Comparison of ENCODE assay signal across 10 cellular contexts in the genomic region with DNA sequence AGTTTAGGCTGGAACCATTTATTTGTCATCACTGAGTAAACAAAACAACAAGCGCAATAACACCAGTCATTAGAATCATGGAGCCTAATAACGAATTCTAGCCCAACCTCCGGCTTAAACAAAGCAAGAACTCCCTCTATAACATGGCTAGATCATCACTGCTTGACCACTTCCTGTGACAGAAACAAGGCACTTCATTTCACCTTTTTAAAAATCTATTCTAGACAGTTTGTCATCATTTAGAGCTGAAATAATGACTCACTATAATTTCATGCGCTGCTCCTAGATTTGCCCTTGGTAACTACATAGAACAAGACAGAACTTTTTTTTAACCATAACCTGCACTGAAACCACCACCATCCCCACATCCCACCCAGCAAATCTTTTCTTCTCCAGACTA.
DNase-seq lines count a peak whose midpoint lies in the region; ATAC-seq and TF ChIP-seq lines count a peak whose summit lies in the region.
"Had no signal": no experiment of that assay in that cellular context is flagged by ENCODE, and none has a peak within 500 bp of the region (broad histone marks: within the 10 kb centered on the region; RNA-seq: fewer than 3 reads in every experiment).

No MANE protein-coding gene starts in this region.

- no peaks in the 10 kb centered on the region for H3K9me3 Mint-ChIP-seq in naive B cell

- H2AFZ ChIP-seq in smooth muscle cell (ENCODE audit: low read depth), result no peak overlapping the region

- no peak overlapping the region for H3K27ac ChIP-seq in smooth muscle cell (ENCODE audit: low read depth)

- H3K9me3 ChIP-seq in MG63 (no peaks in the 10 kb centered on the region), smooth muscle cell (replicated peaks; ENCODE audit: low read depth) (no peaks in the 10 kb centered on the region)

- ATAC-seq in GM18508 (IDR thresholded peaks at IDR 0.05; ENCODE audit: insufficient read depth, unreplicated experiment) (peak; percentile 42), HG02610 (IDR thresholded peaks at IDR 0.05; ENCODE audit: unreplicated experiment) (peak; percentile 56), SK-N-SH treated with all-trans-retinoic acid at 6 μM for 48 hours (peak; percentile 65), naive B cell (ENCODE audit: low read depth in 2 of 2) (no peak)

- H3K4me3 ChIP-seq in MG63, result no peak overlapping the region
- no peak overlapping the region for H3K4me3 ChIP-seq in smooth muscle cell

- no peak overlapping the region for H3K9ac ChIP-seq in smooth muscle cell (ENCODE audit: low read depth)

- H3K27ac Mint-ChIP-seq in naive B cell, result peak overlapping the region in 4 of 6 donors; percentile 8 to 57 (median 30)

- H3K4me3 Mint-ChIP-seq in naive B cell, result no peak overlapping the region

- no peaks in the 10 kb centered on the region for H3F3A ChIP-seq in smooth muscle cell (ENCODE audit: low read depth)

- H3K36me3 ChIP-seq in MG63, result no peaks in the 10 kb centered on the region
- H3K36me3 ChIP-seq in smooth muscle cell (ENCODE audit: low read depth), result no peaks in the 10 kb centered on the region

- H3K4me1 ChIP-seq in smooth muscle cell (ENCODE audit: low read depth), result peaks cover 19% of the 10 kb centered on the region

- no peaks in the 10 kb centered on the region for H3K27me3 ChIP-seq in MG63
- H3K27me3 ChIP-seq in smooth muscle cell (ENCODE audit: low read depth), result no peaks in the 10 kb centered on the region

- H3K79me2 ChIP-seq in smooth muscle cell (ENCODE audit: low read depth), result no peaks in the 10 kb centered on the region

- H4K20me1 ChIP-seq in smooth muscle cell (ENCODE audit: low read depth), result peaks cover 34% of the 10 kb centered on the region

- peaks cover 38 to 59% (median 43%) of the 10 kb centered on the region in 3 donors for H3K4me1 Mint-ChIP-seq in naive B cell

- WGBS in smooth muscle cell (ENCODE audit: low lambda C conversion rate), result 89% methylated on average over 4 of the region's 4 CpGs

- H3K36me3 Mint-ChIP-seq in naive B cell, result no peaks in the 10 kb centered on the region

- no peak overlapping the region for H3K4me2 ChIP-seq in smooth muscle cell

- no peak for TF ChIP-seq CTCF in smooth muscle cell (IDR thresholded peaks at IDR 0.05; ENCODE audit: borderline replicate concordance, insufficient read depth, poor library complexity, severe bottlenecking)

- H3K27me3 Mint-ChIP-seq in naive B cell, result no peaks in the 10 kb centered on the region

- no peak for DNase-seq in naive B cell
- DNase-seq in kidney glomerular epithelial cell (lab: John Stamatoyannopoulos, UW), result no peak
- DNase-seq in MG63, result no peak
- no peak for DNase-seq in smooth muscle cell (lab: John Stamatoyannopoulos, UW; ENCODE audit: unreplicated experiment)
- no peak for DNase-seq in NCI-H446 (lab: John Stamatoyannopoulos, UW)
- DNase-seq: activated gamma-delta T cell treated with Interleukin-2 at 50 U/mL for 16 hours, RPMI8226 had no signal

TF ChIP-seq in SK-N-SH treated with all-trans-retinoic acid at 6 μM for 48 hours, 23 proteins besides CTCF, POLR2A, EP300 and RAD21:
- TF ChIP-seq, protein P1, sequence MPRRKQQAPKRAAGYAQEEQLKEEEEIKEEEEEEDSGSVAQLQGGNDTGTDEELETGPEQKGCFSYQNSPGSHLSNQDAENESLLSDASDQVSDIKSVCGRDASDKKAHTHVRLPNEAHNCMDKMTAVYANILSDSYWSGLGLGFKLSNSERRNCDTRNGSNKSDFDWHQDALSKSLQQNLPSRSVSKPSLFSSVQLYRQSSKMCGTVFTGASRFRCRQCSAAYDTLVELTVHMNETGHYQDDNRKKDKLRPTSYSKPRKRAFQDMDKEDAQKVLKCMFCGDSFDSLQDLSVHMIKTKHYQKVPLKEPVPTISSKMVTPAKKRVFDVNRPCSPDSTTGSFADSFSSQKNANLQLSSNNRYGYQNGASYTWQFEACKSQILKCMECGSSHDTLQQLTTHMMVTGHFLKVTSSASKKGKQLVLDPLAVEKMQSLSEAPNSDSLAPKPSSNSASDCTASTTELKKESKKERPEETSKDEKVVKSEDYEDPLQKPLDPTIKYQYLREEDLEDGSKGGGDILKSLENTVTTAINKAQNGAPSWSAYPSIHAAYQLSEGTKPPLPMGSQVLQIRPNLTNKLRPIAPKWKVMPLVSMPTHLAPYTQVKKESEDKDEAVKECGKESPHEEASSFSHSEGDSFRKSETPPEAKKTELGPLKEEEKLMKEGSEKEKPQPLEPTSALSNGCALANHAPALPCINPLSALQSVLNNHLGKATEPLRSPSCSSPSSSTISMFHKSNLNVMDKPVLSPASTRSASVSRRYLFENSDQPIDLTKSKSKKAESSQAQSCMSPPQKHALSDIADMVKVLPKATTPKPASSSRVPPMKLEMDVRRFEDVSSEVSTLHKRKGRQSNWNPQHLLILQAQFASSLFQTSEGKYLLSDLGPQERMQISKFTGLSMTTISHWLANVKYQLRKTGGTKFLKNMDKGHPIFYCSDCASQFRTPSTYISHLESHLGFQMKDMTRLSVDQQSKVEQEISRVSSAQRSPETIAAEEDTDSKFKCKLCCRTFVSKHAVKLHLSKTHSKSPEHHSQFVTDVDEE (CRISPR knock-in tag; IDR thresholded peaks at IDR 0.05), result no peak
- TF ChIP-seq GLIS3 (CRISPR knock-in tag; IDR thresholded peaks at IDR 0.05), result no peak
- 0 out of 2 replicates have a peak, but pooled peaks have one; percentile 25 for TF ChIP-seq ZC3H10 (CRISPR knock-in tag; IDR thresholded peaks at IDR 0.05)
- no peak for TF ChIP-seq ZNF8 (CRISPR knock-in tag; IDR thresholded peaks at IDR 0.05)
TF ChIP-seq in SK-N-SH treated with all-trans-retinoic acid at 6 μM for 48 hours: peak in this region for 1.

Comparison
In these comparisons a context has a peak if more than half of its experiments do, and no peak if none do; other contexts are left out.
1. ATAC-seq: peak in GM18508 (single experiment), HG02610 (single experiment) and SK-N-SH treated with all-trans-retinoic acid at 6 μM for 48 hours (single experiment); none in naive B cell (0 of 2).